In genomic region chr22:38699784-38700183, GRCh38 we compare ENCODE assay signal across 6 cellular contexts. TPM values are rescaled to one million over a fixed set of nuclear protein-coding genes. Genes with fewer than 3 reads are reported as not detected.
DNase-seq lines count a peak whose midpoint lies in the region; ATAC-seq and TF ChIP-seq lines count a peak whose summit lies in the region.

No MANE protein-coding gene starts in this region.

- H2AFZ ChIP-seq in ACC112 (ENCODE audit: low read length, unreplicated experiment) (no peak overlapping the region), OCI-LY3 (ENCODE audit: low read depth, low read length) (no peak overlapping the region)

- DNase-seq in foreskin keratinocyte = peak in 1 of 2 donors; percentile 41
- no peak for DNase-seq in suprapubic skin (ENCODE audit: low spot score in 2 of 2)
- DNase-seq in NCI-H2107 treated with DMSO at 0.1 percent for 48 hours (lab: John Stamatoyannopoulos, UW; ENCODE audit: unreplicated experiment) = no peak

- H3K4me3 ChIP-seq in ACC112 (ENCODE audit: low read depth, low read length) = peak overlapping the region; percentile 94
- peak overlapping the region; percentile 92 for H3K4me3 ChIP-seq in OCI-LY3 (ENCODE audit: low read length)
- H3K4me3 ChIP-seq in suprapubic skin = peak overlapping the region; percentile 98

- TF ChIP-seq CTCF in OCI-LY3 (IDR thresholded peaks at IDR 0.05; ENCODE audit: low read depth, low read length) (no peak), foreskin keratinocyte (conservative IDR thresholded peaks at IDR 0.05) (peak; percentile 13), suprapubic skin (IDR thresholded peaks at IDR 0.05) (peak in 1 of 2 donors; percentile 1)

- H3K9me3 ChIP-seq in OCI-LY3 (ENCODE audit: insufficient read depth, low read length) (no peaks in the 10 kb centered on the region), suprapubic skin (no peaks in the 10 kb centered on the region)

- H3K79me2 ChIP-seq in ACC112 (ENCODE audit: control insufficient read depth, insufficient read depth, low read length, unreplicated experiment) (peaks cover 50% of the 10 kb centered on the region), OCI-LY3 (ENCODE audit: low read length) (peaks cover 51% of the 10 kb centered on the region)

- peak overlapping the region; percentile 93 for H3K27ac ChIP-seq in ACC112 (ENCODE audit: low read depth, low read length)
- no peak overlapping the region for H3K27ac ChIP-seq in OCI-LY3 (ENCODE audit: low read length)
- H3K27ac ChIP-seq in foreskin keratinocyte = peak overlapping the region; percentile 95
- peak overlapping the region; percentile 99 for H3K27ac ChIP-seq in suprapubic skin

- no peak for TF ChIP-seq POLR2A in suprapubic skin (IDR thresholded peaks at IDR 0.05)

- no peaks in the 10 kb centered on the region for H3K36me3 ChIP-seq in ACC112 (ENCODE audit: insufficient read depth, low read length)
- H3K36me3 ChIP-seq in OCI-LY3 (replicated peaks; ENCODE audit: low read depth, low read length) = peaks cover 19% of the 10 kb centered on the region
- no peaks in the 10 kb centered on the region for H3K36me3 ChIP-seq in suprapubic skin

- H3K9ac ChIP-seq in OCI-LY3 (ENCODE audit: low read length) = peak overlapping the region; percentile 94

- H3K27me3 ChIP-seq in ACC112 (ENCODE audit: insufficient read depth, low read length) (no peaks in the 10 kb centered on the region), OCI-LY3 (ENCODE audit: low read depth, low read length) (no peaks in the 10 kb centered on the region), foreskin keratinocyte (no peaks in the 10 kb centered on the region), suprapubic skin (no peaks in the 10 kb centered on the region)

- ATAC-seq in foreskin keratinocyte (no peak), HG03159 (IDR thresholded peaks at IDR 0.05; ENCODE audit: unreplicated experiment) (no peak)

- no peak for TF ChIP-seq EP300 in suprapubic skin (IDR thresholded peaks at IDR 0.05)

- H3K4me2 ChIP-seq in OCI-LY3 (ENCODE audit: low read length) = peak overlapping the region; percentile 96

- no peaks in the 10 kb centered on the region for H4K20me1 ChIP-seq in OCI-LY3 (ENCODE audit: insufficient read depth, low read length)

- H3K4me1 ChIP-seq in ACC112 (ENCODE audit: control insufficient read depth, insufficient read depth, low read length, unreplicated experiment) (peaks cover 37% of the 10 kb centered on the region), OCI-LY3 (ENCODE audit: low read length) (peaks cover 23% of the 10 kb centered on the region), foreskin keratinocyte (peaks cover 16% of the 10 kb centered on the region), suprapubic skin (peaks cover 64% of the 10 kb centered on the region)

- 6% methylated on average over 6 of the region's 6 CpGs for WGBS in suprapubic skin

RNA-seq across cellular contexts. Expression of gene JOSD1, which starts 1.0 kb away (rescaled TPM):
- total RNA-seq in foreskin keratinocyte = 52.3 and 55.9 TPM in 2 replicates
- 30.6 and 32.4 TPM in 2 replicates for polyA plus RNA-seq in foreskin keratinocyte
- total RNA-seq in suprapubic skin = 10 to 100 TPM; 51.4 to 87.4 (median 62.3) TPM

RNA-seq across cellular contexts. Expression of gene GTPBP1, which starts 6.0 kb away (rescaled TPM):
- total RNA-seq in foreskin keratinocyte = 27.5 and 33.2 TPM in 2 replicates
- polyA plus RNA-seq in foreskin keratinocyte = 13.1 and 13.5 TPM in 2 replicates
- 100 to 1,000 TPM in 1 of 4 donors, 10 to 100 TPM in 3; 73.0 to 100 (median 76.8) TPM for total RNA-seq in suprapubic skin

RNA-seq across cellular contexts. Expression of gene TOMM22, which starts 18.0 kb away (rescaled TPM):
- total RNA-seq in foreskin keratinocyte (81.5 and 83.3 TPM in 2 replicates), suprapubic skin (10 to 100 TPM; 15.6 to 56.2 (median 36.7) TPM)
- polyA plus RNA-seq in foreskin keratinocyte = 107 and 127 TPM in 2 replicates

RNA-seq across cellular contexts. Expression of gene CBY1, which starts 43.3 kb away (rescaled TPM):
- total RNA-seq in foreskin keratinocyte (26.9 and 34.9 TPM in 2 replicates), suprapubic skin (10 to 100 TPM in 3 of 4 donors, 1 to 10 TPM in 1; 9.9 to 25.7 (median 15.4) TPM)
- 50.8 and 52.4 TPM in 2 replicates for polyA plus RNA-seq in foreskin keratinocyte

RNA-seq across cellular contexts. Expression of gene FAM227A, which starts 43.6 kb away (rescaled TPM):
- total RNA-seq in foreskin keratinocyte (0.46 and 1.5 TPM in 2 replicates), suprapubic skin (1 to 10 TPM in 3 of 4 donors, under 1 TPM in 1; 0.89 to 6.2 (median 2.2) TPM)
- 0.22 and 0.27 TPM in 2 replicates for polyA plus RNA-seq in foreskin keratinocyte
